ENCODE assay signal across 1 cellular context in genomic region chr16:25065899-25066298, GRCh38.
TF ChIP-seq lines count a peak whose summit lies in the region.

No MANE protein-coding gene starts in this region.

TF ChIP-seq in SK-N-SH treated with all-trans-retinoic acid at 6 μM for 48 hours, 23 proteins besides CTCF, POLR2A, EP300 and RAD21 (continued from another document):
- TF ChIP-seq ZFP3 (CRISPR knock-in tag; IDR thresholded peaks at IDR 0.05) (no peak), CSRNP3 (CRISPR knock-in tag; IDR thresholded peaks at IDR 0.05) (no peak), ZNF8 (CRISPR knock-in tag; IDR thresholded peaks at IDR 0.05) (no peak), ZNF70 (CRISPR knock-in tag; IDR thresholded peaks at IDR 0.05) (no peak), CSDC2 (CRISPR knock-in tag; IDR thresholded peaks at IDR 0.05) (no peak), SNAI2 (CRISPR knock-in tag; IDR thresholded peaks at IDR 0.05) (no peak), TCF4 (CRISPR knock-in tag; IDR thresholded peaks at IDR 0.05; ENCODE audit: borderline replicate concordance) (no peak), PATZ1 (CRISPR knock-in tag; IDR thresholded peaks at IDR 0.05; ENCODE audit: borderline replicate concordance) (no peak), ZNF565 (CRISPR knock-in tag; conservative IDR thresholded peaks at IDR 0.05; ENCODE audit: low read depth) (no peak), POU6F1 (CRISPR knock-in tag; IDR thresholded peaks at IDR 0.05; ENCODE audit: borderline replicate concordance, low read depth) (no peak), ZC3H10 (CRISPR knock-in tag; IDR thresholded peaks at IDR 0.05) (no peak), BACH2 (CRISPR knock-in tag; IDR thresholded peaks at IDR 0.05; ENCODE audit: borderline replicate concordance) (no peak), ESRRG (CRISPR knock-in tag; IDR thresholded peaks at IDR 0.05) (no peak)
